In the genomic region with DNA sequence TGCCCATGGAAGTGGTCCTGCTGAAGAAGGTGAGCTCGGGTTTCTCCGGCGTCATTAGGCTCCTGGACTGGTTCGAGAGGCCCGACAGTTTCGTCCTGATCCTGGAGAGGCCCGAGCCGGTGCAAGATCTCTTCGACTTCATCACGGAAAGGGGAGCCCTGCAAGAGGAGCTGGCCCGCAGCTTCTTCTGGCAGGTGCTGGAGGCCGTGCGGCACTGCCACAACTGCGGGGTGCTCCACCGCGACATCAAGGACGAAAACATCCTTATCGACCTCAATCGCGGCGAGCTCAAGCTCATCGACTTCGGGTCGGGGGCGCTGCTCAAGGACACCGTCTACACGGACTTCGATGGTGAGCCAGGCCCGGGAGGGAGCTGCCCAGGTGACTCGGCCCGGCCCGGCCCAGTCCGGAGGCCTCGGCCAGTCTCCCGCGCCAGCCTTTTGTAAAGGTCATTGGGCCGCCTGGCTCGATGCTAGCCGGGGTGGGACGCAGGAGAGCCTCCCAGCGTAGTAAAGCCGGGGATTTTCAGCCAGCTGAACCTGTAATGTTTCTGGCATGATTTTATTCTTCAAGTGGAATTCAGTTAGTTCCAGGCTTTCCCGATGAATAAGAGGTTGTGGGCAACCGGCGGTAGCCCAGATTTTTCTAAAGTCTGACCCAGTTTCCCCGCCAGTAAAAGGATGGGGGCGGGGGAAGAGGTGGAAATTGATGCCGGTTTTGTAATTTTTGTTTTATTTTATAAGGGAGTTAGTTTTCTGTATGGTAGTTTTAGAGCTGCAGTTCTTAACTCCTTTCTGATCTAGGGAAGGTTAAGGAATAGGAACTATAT, we compare ENCODE assay signal across 8 cellular contexts. TPM values are rescaled to one million over a fixed set of nuclear protein-coding genes. Genes with fewer than 3 reads are reported as not detected.
DNase-seq lines count a peak whose midpoint lies in the region; ATAC-seq, FAIRE-seq and TF ChIP-seq lines count a peak whose summit lies in the region.

No MANE protein-coding gene starts in this region.

- CTCF ChIA-PET in HepG2 (lab: Yijun Ruan, JAX; ENCODE audit: low intra/inter-chr PET ratio, low total read pairs), result interaction anchor here (0.7 to 3.9 kb wide), 10 partner anchors 27 to 153 kb away, joined by 3 to 72 read pairs (median 9); no protein-coding TSS in a partner anchor
- CTCF ChIA-PET in HEK293T (lab: Yijun Ruan, JAX), result interaction anchor here (0.7 to 2.9 kb wide), 19 partner anchors 35 to 153 kb away, joined by 3 to 25 read pairs (median 5); no protein-coding TSS in a partner anchor

- peak; percentile 35 for DNase-seq in AG08395 (ENCODE audit: low spot score)
- peak; percentile 14 to 44 for DNase-seq in HAP-1 (ENCODE audit: low spot score in 2 of 2)
- DNase-seq in T-helper 2 cell treated with Interferon-gamma antibody and Interleukin-4, amounts not matched to agents 5 μg/mL and 100 μg/mL, for 36 hours (ENCODE audit: low spot score), result peak; percentile 39
- peak; percentile 45 for DNase-seq in choroid plexus epithelial cell (ENCODE audit: low read depth)
- no peak for DNase-seq in HepG2 (ENCODE audit: low spot score)
- peak; percentile 30 to 70 for DNase-seq in stimulated activated effector memory CD8-positive, alpha-beta T cell treated with anti-CD3 and anti-CD28 coated beads, Interleukin-12 subunit alpha, Interleukin-12 subunit beta, amount 100 ng/mL, for 72 hours (ENCODE audit: low spot score in 2 of 2)
- DNase-seq in HEK293T (ENCODE audit: extremely low spot score), result no peak

- H4K20me1 ChIP-seq in HepG2 (ENCODE audit: insufficient read depth, low read length), result peaks cover 52% of the 10 kb centered on the region

- no peaks in the 10 kb centered on the region for H3K9me3 Mint-ChIP-seq in T-helper 2 cell treated with Interferon-gamma antibody and Interleukin-4, amounts not matched to agents 5 μg/mL and 100 μg/mL, for 36 hours
- H3K9me3 Mint-ChIP-seq in stimulated activated effector memory CD8-positive, alpha-beta T cell treated with anti-CD3 and anti-CD28 coated beads, Interleukin-12 subunit alpha, Interleukin-12 subunit beta, amount 100 ng/mL, for 72 hours, result no peaks in the 10 kb centered on the region

- H3K36me3 ChIP-seq in HAP-1 (replicated peaks), result peaks cover 51% of the 10 kb centered on the region
- peaks cover 21 to 42% of the 10 kb centered on the region in 2 experiments for H3K36me3 ChIP-seq in HepG2 (replicated peaks in 1 of 2; ENCODE audit: control insufficient read depth in 1 of 2, insufficient read depth in 2 of 2, low read length in 2 of 2)

- H3K79me2 ChIP-seq in HepG2 (ENCODE audit: insufficient read depth, low read length), result peaks cover 43% of the 10 kb centered on the region

- H3K27me3 Mint-ChIP-seq in T-helper 2 cell treated with Interferon-gamma antibody and Interleukin-4, amounts not matched to agents 5 μg/mL and 100 μg/mL, for 36 hours (ENCODE audit: low read depth), result peaks cover 2% of the 10 kb centered on the region

- peak overlapping the region; percentile 94 for H3K27ac Mint-ChIP-seq in T-helper 2 cell treated with Interferon-gamma antibody and Interleukin-4, amounts not matched to agents 5 μg/mL and 100 μg/mL, for 36 hours
- H3K27ac Mint-ChIP-seq in stimulated activated effector memory CD8-positive, alpha-beta T cell treated with anti-CD3 and anti-CD28 coated beads, Interleukin-12 subunit alpha, Interleukin-12 subunit beta, amount 100 ng/mL, for 72 hours, result peak overlapping the region; percentile 98

- WGBS in HepG2 (ENCODE audit: low lambda C conversion rate), result under 1% methylated on average over 18 of the region's 48 CpGs

- peak overlapping the region; percentile 98 for H3K9ac ChIP-seq in HepG2 (ENCODE audit: insufficient read depth, low read depth, low read length)

- TF ChIP-seq EP300 in HepG2 (IDR thresholded peaks at IDR 0.05; ENCODE audit: low read depth in 2 of 2, low read length in 2 of 2) (no peak), HepG2 (CRISPR knock-in tag; IDR thresholded peaks at IDR 0.05; ENCODE audit: borderline replicate concordance) (no peak)

- peak overlapping the region; percentile 91 for H3K27ac ChIP-seq in HepG2 (ENCODE audit: extremely low read length, insufficient read depth, low read length)

- H3K27me3 ChIP-seq in HAP-1 (ENCODE audit: low read depth) (no peaks in the 10 kb centered on the region), HepG2 (ENCODE audit: control insufficient read depth in 1 of 2, insufficient read depth in 2 of 2, low read length in 2 of 2) (no peaks in the 10 kb centered on the region; a peak in 1 of 5 replicates)

- POLR2A ChIA-PET in HepG2 (lab: Yijun Ruan, JAX) (interaction anchor here (0.8 to 10.3 kb wide), 27 partner anchors 15 to 297 kb away, joined by 3 to 234 read pairs (median 6); a partner anchor contains a TSS), HEK293T (lab: Yijun Ruan, JAX) (interaction anchor here (0.7 to 4.4 kb wide), 25 partner anchors 10 to 185 kb away, joined by 3 to 54 read pairs (median 4); a partner anchor contains a TSS)

- H3K4me3 ChIP-seq in HAP-1 (peak overlapping the region; percentile 95), choroid plexus epithelial cell (ENCODE audit: low read depth, low read length) (peak overlapping the region; percentile 99), HepG2 (replicated peaks in 1 of 3; ENCODE audit: insufficient read depth in 1 of 3, low read depth in 2 of 3, low read length in 3 of 3) (peak overlapping the region; percentile 98 to 100 (median 99))

- peaks cover 38% of the 10 kb centered on the region for H3K4me1 Mint-ChIP-seq in T-helper 2 cell treated with Interferon-gamma antibody and Interleukin-4, amounts not matched to agents 5 μg/mL and 100 μg/mL, for 36 hours (ENCODE audit: low read depth)
- peaks cover 61% of the 10 kb centered on the region for H3K4me1 Mint-ChIP-seq in stimulated activated effector memory CD8-positive, alpha-beta T cell treated with anti-CD3 and anti-CD28 coated beads, Interleukin-12 subunit alpha, Interleukin-12 subunit beta, amount 100 ng/mL, for 72 hours

- ATAC-seq in HepG2, result 0 out of 3 replicates have a peak, but pooled peaks have one; percentile 1
- ATAC-seq in stimulated activated effector memory CD8-positive, alpha-beta T cell treated with anti-CD3 and anti-CD28 coated beads, Interleukin-12 subunit alpha, Interleukin-12 subunit beta, amount 100 ng/mL, for 72 hours, result no peak
- no peak for ATAC-seq in HG03521 (IDR thresholded peaks at IDR 0.05; ENCODE audit: unreplicated experiment)

- H3K4me3 Mint-ChIP-seq in T-helper 2 cell treated with Interferon-gamma antibody and Interleukin-4, amounts not matched to agents 5 μg/mL and 100 μg/mL, for 36 hours, result peak overlapping the region; percentile 91
- H3K4me3 Mint-ChIP-seq in stimulated activated effector memory CD8-positive, alpha-beta T cell treated with anti-CD3 and anti-CD28 coated beads, Interleukin-12 subunit alpha, Interleukin-12 subunit beta, amount 100 ng/mL, for 72 hours, result peak overlapping the region; percentile 96

- no peaks in the 10 kb centered on the region for H3K9me3 ChIP-seq in HAP-1
- no peaks in the 10 kb centered on the region for H3K9me3 ChIP-seq in HepG2 (ENCODE audit: low read length)

- peak overlapping the region; percentile 99 for H3K4me2 ChIP-seq in HepG2 (ENCODE audit: low read depth, low read length)

- TSS peak; percentile 95 for BruUV-seq in HepG2 (replicated peaks; lab: Mats Ljungman, UMichigan)

- no peak for TF ChIP-seq RAD21 in HepG2 (CRISPR knock-in tag; IDR thresholded peaks at IDR 0.05)

- 0 out of 4 replicates have a peak, but pooled peaks have one; percentile 28 to 44 for TF ChIP-seq POLR2A in HepG2 (IDR thresholded peaks at IDR 0.05; ENCODE audit: insufficient read depth in 1 of 2, low read depth in 2 of 2, low read length in 2 of 2)

- H2AFZ ChIP-seq in HepG2 (ENCODE audit: low read length), result no peak overlapping the region

- intact Hi-C loops in HepG2 (cut with micrococcal nuclease; ENCODE audit: unreplicated experiment), result no loop called here

- H3K36me3 Mint-ChIP-seq in T-helper 2 cell treated with Interferon-gamma antibody and Interleukin-4, amounts not matched to agents 5 μg/mL and 100 μg/mL, for 36 hours (ENCODE audit: low read depth), result peaks cover 55% of the 10 kb centered on the region
- H3K36me3 Mint-ChIP-seq in stimulated activated effector memory CD8-positive, alpha-beta T cell treated with anti-CD3 and anti-CD28 coated beads, Interleukin-12 subunit alpha, Interleukin-12 subunit beta, amount 100 ng/mL, for 72 hours, result peaks cover 77% of the 10 kb centered on the region

- FAIRE-seq in HepG2 (lab: Jason Lieb, UNC), result no peak

- in situ Hi-C loops in HAP-1 (cut with MboI; ENCODE audit: low sequenced_read_pairs), result loop anchor here (5.0 to 10.0 kb wide), 2 partner anchors 119 to 147 kb away; no protein-coding TSS in a partner anchor
- in situ Hi-C loops in HepG2 (cut with HindIII; ENCODE audit: extremely low pct_ligation_motif_present, low pct_unique_long_range_greater_than_20kb), result loop anchor here (5.0 to 10.0 kb wide), 3 partner anchors 39 to 147 kb away; no protein-coding TSS in a partner anchor

- H3K4me1 ChIP-seq in HAP-1, result peaks cover 16% of the 10 kb centered on the region
- H3K4me1 ChIP-seq in HepG2 (ENCODE audit: insufficient read depth, low read length), result peaks cover 54% of the 10 kb centered on the region

- no peak for TF ChIP-seq CTCF in choroid plexus epithelial cell (conservative IDR thresholded peaks at IDR 0.05; ENCODE audit: low read depth, low read length)
- TF ChIP-seq CTCF in HepG2 (CRISPR knock-in tag; IDR thresholded peaks at IDR 0.05), result no peak

RNA-seq across cellular contexts. Expression of a gene that starts 1.4 kb away (rescaled TPM):
- 19.1 and 29.4 TPM in 2 replicates for total RNA-seq in HepG2 (2016; rRNA removed; fragmentation: Illumina TruSeq; extraction: Trizol)
- 13.7 and 14.9 TPM in 2 replicates for total RNA-seq in HepG2 (2016; cell fraction: cytosol; rRNA removed; fragmentation: Illumina TruSeq; extraction: Trizol; ENCODE audit: low read depth)
- total RNA-seq in HepG2 (2016; cell fraction: insoluble cytoplasmic fraction; rRNA removed; fragmentation: Illumina TruSeq; extraction: Trizol), result 14.8 and 30.7 TPM in 2 replicates
- total RNA-seq in HepG2 (2016; cell fraction: membrane; rRNA removed; fragmentation: Illumina TruSeq; extraction: Trizol), result 28.0 and 32.4 TPM in 2 replicates
- 29.7 and 34.7 TPM in 2 replicates for total RNA-seq in HepG2 (2016; cell fraction: nucleus; rRNA removed; fragmentation: Illumina TruSeq; extraction: Trizol)
- 117 and 149 TPM in 2 replicates for polyA plus RNA-seq in HepG2 (2011; rRNA removed)
- 60.3 and 76.2 TPM in 2 replicates for polyA plus RNA-seq in HepG2 (2011; cell fraction: cytosol; rRNA removed)
- polyA plus RNA-seq in HepG2 (2011; cell fraction: nucleus; rRNA removed), result 145 and 149 TPM in 2 replicates
- 142 and 149 TPM in 2 replicates for polyA plus RNA-seq in HepG2 (2012)
- 3.1 and 3.3 TPM in 2 replicates for polyA plus RNA-seq in HepG2 (2016; cell fraction: cytosol; fragmentation: Illumina TruSeq; extraction: Trizol; ENCODE audit: low read depth)
- polyA plus RNA-seq in HepG2 (2016; cell fraction: insoluble cytoplasmic fraction; fragmentation: Illumina TruSeq; extraction: Trizol; ENCODE audit: low read depth), result 15.9 and 19.2 TPM in 2 replicates
- 7.9 and 8.1 TPM in 2 replicates for polyA plus RNA-seq in HepG2 (2016; cell fraction: membrane; fragmentation: Illumina TruSeq; extraction: Trizol; ENCODE audit: low read depth)
- polyA plus RNA-seq in HepG2 (2016; cell fraction: nucleus; fragmentation: Illumina TruSeq; extraction: Trizol; ENCODE audit: insufficient read depth, low read depth), result 68.4 and 71.9 TPM in 2 replicates
- polyA minus RNA-seq in HepG2 (2011; rRNA and poly(A)+ RNA removed; ENCODE audit: low replicate concordance), result 24.0 and 183 TPM in 2 replicates
- polyA minus RNA-seq in HepG2 (2011; cell fraction: cytosol; rRNA and poly(A)+ RNA removed), result 66.0 and 82.3 TPM in 2 replicates
- polyA minus RNA-seq in HepG2 (2011; cell fraction: nucleus; rRNA and poly(A)+ RNA removed), result 45.6 and 58.6 TPM in 2 replicates

Comparison
In these comparisons a context has a peak if more than half of its experiments do, and no peak if none do; other contexts are left out.
1. DNase-seq: peak in AG08395 (single experiment), HAP-1 (2 of 2), T-helper 2 cell treated with Interferon-gamma antibody and Interleukin-4, amounts not matched to agents 5 μg/mL and 100 μg/mL, for 36 hours (single experiment), choroid plexus epithelial cell (single experiment) and stimulated activated effector memory CD8-positive, alpha-beta T cell treated with anti-CD3 and anti-CD28 coated beads, Interleukin-12 subunit alpha, Interleukin-12 subunit beta, amount 100 ng/mL, for 72 hours (2 of 2); none in HepG2 (single experiment) and HEK293T (single experiment).
2. Peak in every context shown above with its lines, with median percentiles within 50 percentile points of each other: H3K4me3 ChIP-seq.